11 cellular contexts compared by ENCODE assay signal in genomic region chr15:50260969-50261496, GRCh38. TPM values are rescaled to one million over a fixed set of nuclear protein-coding genes. Genes with fewer than 3 reads are reported as not detected.
DNase-seq lines count a peak whose midpoint lies in the region; ATAC-seq and TF ChIP-seq lines count a peak whose summit lies in the region.
"Had no signal": no experiment of that assay in that cellular context is flagged by ENCODE, and none has a peak within 500 bp of the region (broad histone marks: within the 10 kb centered on the region; RNA-seq: fewer than 3 reads in every experiment).

No MANE protein-coding gene starts in this region.

- peaks cover 41% of the 10 kb centered on the region for H3K4me1 Mint-ChIP-seq in central memory CD8-positive, alpha-beta T cell

- H3K27me3 Mint-ChIP-seq in central memory CD8-positive, alpha-beta T cell, result no peaks in the 10 kb centered on the region

- ATAC-seq in GM19452 (IDR thresholded peaks at IDR 0.05; ENCODE audit: unreplicated experiment) (peak; percentile 49), HG03439 (IDR thresholded peaks at IDR 0.05; ENCODE audit: unreplicated experiment) (peak; percentile 56), GM19467 (IDR thresholded peaks at IDR 0.05; ENCODE audit: unreplicated experiment) (no peak), left colon (no peak)
- no peak for ATAC-seq in central memory CD8-positive, alpha-beta T cell (replicated peaks; ENCODE audit: extremely low read depth, poor library complexity, severe bottlenecking)

- peak overlapping the region; percentile 66 for H3K4me3 Mint-ChIP-seq in central memory CD8-positive, alpha-beta T cell

- DNase-seq in GM12865 (ENCODE audit: low read depth) (peak; percentile 49), NCI-H187 treated with DMSO at 0.1 percent for 48 hours (lab: John Stamatoyannopoulos, UW) (no peak), posterior cingulate gyrus (no peak), left colon (no peak)
- DNase-seq in central memory CD8-positive, alpha-beta T cell (ENCODE audit: low spot score in 2 of 2), result no peak
- DNase-seq: aorta, NCI-H524 had no signal

- H3K27ac Mint-ChIP-seq in central memory CD8-positive, alpha-beta T cell (ENCODE audit: low read depth), result peak overlapping the region; percentile 87

- peaks cover 11% of the 10 kb centered on the region for H3K36me3 Mint-ChIP-seq in central memory CD8-positive, alpha-beta T cell (ENCODE audit: insufficient read depth)

- H3K9me3 Mint-ChIP-seq in central memory CD8-positive, alpha-beta T cell, result no peaks in the 10 kb centered on the region

- no peak overlapping the region for H3K4me3 ChIP-seq in GM12865 (ENCODE audit: low read depth, low read length)
- H3K4me3 ChIP-seq: thoracic aorta had no signal

- intact Hi-C loops in posterior cingulate gyrus (cut with DNase I) (loop anchor here (10.0 kb wide), 1 partner anchor 56 kb away; no protein-coding TSS in a partner anchor), left colon (cut with DNase I, micrococcal nuclease) (no loop called here)

- no peak for TF ChIP-seq CTCF in GM12865 (IDR thresholded peaks at IDR 0.05; ENCODE audit: insufficient read depth, low read depth, low read length, missing control alignments)

RNA-seq across cellular contexts. Expression of gene HDC, which starts 4.5 kb away (rescaled TPM):
- 1 to 10 TPM in 1 of 2 donors, under 1 TPM in 1; 0.40 to 2.6 TPM for total RNA-seq in left colon

Comparison
In these comparisons a context has a peak if more than half of its experiments do, and no peak if none do; other contexts are left out.
1. ATAC-seq: peak in GM19452 (single experiment) and HG03439 (single experiment); none in central memory CD8-positive, alpha-beta T cell (single experiment), GM19467 (single experiment) and left colon (single experiment).